1 cellular context compared by ENCODE assay signal in the genomic region with DNA sequence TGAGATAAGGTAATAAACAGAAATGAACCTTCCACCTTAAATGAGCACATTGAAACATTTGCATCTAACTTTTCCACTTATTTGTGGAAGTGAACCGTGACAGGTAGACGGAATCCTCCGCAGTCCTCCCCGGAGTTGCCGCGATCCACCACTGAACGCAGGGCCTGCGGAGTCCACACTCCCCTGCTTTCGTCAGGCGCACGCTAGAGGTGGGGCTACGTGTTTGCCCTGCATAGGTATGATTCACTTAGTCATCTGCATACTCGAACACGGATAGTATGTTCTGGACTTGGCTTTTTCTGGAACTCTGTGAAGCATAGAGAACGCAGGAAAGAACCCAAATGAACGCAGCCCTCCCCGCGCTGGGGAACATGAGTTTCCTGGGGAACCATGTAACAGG.
TF ChIP-seq lines count a peak whose summit lies in the region.

No MANE protein-coding gene starts in this region.

TF ChIP-seq in K562, 482 proteins besides CTCF, POLR2A, EP300 and RAD21 (continued from another document):
- TF ChIP-seq ETS2 (tag; IDR thresholded peaks at IDR 0.05; ENCODE audit: borderline replicate concordance, poor library complexity, severe bottlenecking) (no peak), MITF (IDR thresholded peaks at IDR 0.05) (no peak), ZNF143 (CRISPR knock-in tag; IDR thresholded peaks at IDR 0.05) (no peak)
- TF ChIP-seq, protein P1, sequence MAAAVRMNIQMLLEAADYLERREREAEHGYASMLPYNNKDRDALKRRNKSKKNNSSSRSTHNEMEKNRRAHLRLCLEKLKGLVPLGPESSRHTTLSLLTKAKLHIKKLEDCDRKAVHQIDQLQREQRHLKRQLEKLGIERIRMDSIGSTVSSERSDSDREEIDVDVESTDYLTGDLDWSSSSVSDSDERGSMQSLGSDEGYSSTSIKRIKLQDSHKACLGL (CRISPR knock-in tag; IDR thresholded peaks at IDR 0.05; ENCODE audit: borderline replicate concordance, poor library complexity, severe bottlenecking) = no peak
